Comparison of ENCODE assay signal across 8 cellular contexts in genomic region chr7:27235387-27236052, GRCh38. TPM values are rescaled to one million over a fixed set of nuclear protein-coding genes. Genes with fewer than 3 reads are reported as not detected.
A peak's percentile ranks its signal among the peaks of the same experiment; 100 is the strongest.
DNase-seq lines count a peak whose midpoint lies in the region; ATAC-seq and TF ChIP-seq lines count a peak whose summit lies in the region.

No MANE protein-coding gene starts in this region.

- no peaks in the 10 kb centered on the region for H3K36me3 ChIP-seq in brain microvascular endothelial cell (replicated peaks)
- no peaks in the 10 kb centered on the region for H3K36me3 ChIP-seq in thoracic aorta

- intact Hi-C loops in left colon (cut with DNase I, micrococcal nuclease), result no loop called here

- peaks cover 6 to 16% of the 10 kb centered on the region in 2 donors for H3K4me1 ChIP-seq in thoracic aorta (ENCODE audit: control insufficient read depth in 1 of 2, low read depth in 2 of 2)

- DNase-seq in SIG-M5 treated with dmso at 0.1 percent for 504 hours (lab: John Stamatoyannopoulos, UW; ENCODE audit: unreplicated experiment) (peak; percentile 27), SIG-M5 (lab: John Stamatoyannopoulos, UW) (no peak), NCI-H1694 (lab: John Stamatoyannopoulos, UW) (peak; percentile 63), brain microvascular endothelial cell (peak; percentile 11), left colon (peak; percentile 62 to 82), thoracic aorta (ENCODE audit: low spot score) (no peak), activated gamma-delta T cell (lab: John Stamatoyannopoulos, UW) (no peak)

- peak; percentile 90 for ATAC-seq in left colon
- ATAC-seq in thoracic aorta (ENCODE audit: insufficient number of reproducible peaks, low FRiP score, low read depth), result no peak
- no peak for ATAC-seq in GM19023 (IDR thresholded peaks at IDR 0.05; ENCODE audit: unreplicated experiment)

- H3K9me3 ChIP-seq in thoracic aorta, result no peaks in the 10 kb centered on the region

- H3K4me3 ChIP-seq in brain microvascular endothelial cell (ENCODE audit: low read depth, low read length), result peak overlapping the region; percentile 40
- peak overlapping the region; percentile 61 for H3K4me3 ChIP-seq in thoracic aorta

- TF ChIP-seq CTCF in brain microvascular endothelial cell (IDR thresholded peaks at IDR 0.05; ENCODE audit: low read depth, low read length, missing control alignments) (peak; percentile 52), thoracic aorta (IDR thresholded peaks at IDR 0.05) (no peak)

- in situ Hi-C loops in brain microvascular endothelial cell (cut with HindIII; ENCODE audit: low pct_ligation_motif_present, low sequenced_read_pairs), result no loop called here

- H3K27me3 ChIP-seq in brain microvascular endothelial cell (replicated peaks), result peaks cover 48% of the 10 kb centered on the region
- H3K27me3 ChIP-seq in thoracic aorta (replicated peaks; ENCODE audit: insufficient read depth), result peaks cover 5% of the 10 kb centered on the region

- H3K27ac ChIP-seq in brain microvascular endothelial cell (no peak overlapping the region), thoracic aorta (no peak overlapping the region)

RNA-seq across cellular contexts. Expression of gene EVX1, which starts 7.1 kb away (rescaled TPM):
- total RNA-seq in left colon, result under 1 TPM; 0.82 to 0.87 TPM
- not detected for total RNA-seq in thoracic aorta

RNA-seq across cellular contexts. Expression of gene HOXA13, which starts 35.6 kb away (rescaled TPM):
- total RNA-seq in left colon (10 to 100 TPM; 35.2 to 39.4 TPM), thoracic aorta (under 1 TPM in 1 of 2 donors, not detected in 1; 0.14 TPM)

RNA-seq across cellular contexts. Expression of gene HOXA11, which starts 50.5 kb away (rescaled TPM):
- total RNA-seq in left colon (1 to 10 TPM; 3.1 to 6.1 TPM), thoracic aorta (1 to 10 TPM in 1 of 2 donors, under 1 TPM in 1; 0.28 to 3.7 TPM)

Comparison
In these comparisons a context has a peak if more than half of its experiments do, and no peak if none do; other contexts are left out.
1. DNase-seq: peak in SIG-M5 treated with dmso at 0.1 percent for 504 hours (single experiment), NCI-H1694 (single experiment), brain microvascular endothelial cell (single experiment) and left colon (2 of 2); none in SIG-M5 (single experiment), thoracic aorta (single experiment) and activated gamma-delta T cell (single experiment).
2. RNA of gene HOXA13, which starts 35.6 kb away (total RNA-seq): 35.2 to 39.4 TPM in left colon; 0.14 TPM in thoracic aorta; every median in the first group is over 10 times any median in the second.